In the genomic region with DNA sequence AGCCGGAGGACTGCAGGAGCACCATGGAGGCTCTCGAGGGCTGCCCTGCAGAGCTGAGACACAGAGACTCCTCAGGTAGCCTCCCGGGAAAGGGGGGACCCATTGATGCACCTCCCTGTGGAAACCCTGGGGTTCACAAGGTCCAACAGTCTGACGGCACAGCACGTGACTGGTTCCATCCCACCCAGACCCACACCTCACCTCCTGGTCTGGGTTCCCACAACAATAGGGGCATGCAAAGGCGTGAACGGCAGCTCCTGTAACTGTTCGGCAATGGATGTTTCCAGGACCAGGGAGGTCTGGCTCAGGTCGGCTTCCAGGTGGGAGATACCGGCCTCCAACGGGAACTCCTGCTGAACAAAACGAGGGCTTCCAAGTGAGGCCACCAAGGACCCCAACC, we compare ENCODE assay signal across 30 cellular contexts.
"Had no signal": no experiment of that assay in that cellular context is flagged by ENCODE, and none has a peak within 500 bp of the region (broad histone marks: within the 10 kb centered on the region; RNA-seq: fewer than 3 reads in every experiment).

No MANE protein-coding gene starts in this region.

- H3K4me2 ChIP-seq: smooth muscle cell had no signal

- H3K4me1 Mint-ChIP-seq: activated CD4-positive, alpha-beta T cell treated with anti-CD3 and anti-CD28 coated beads, Interleukin-2, amount 10 ng/mL, durations not matched to agents 7 days and 5 days; naive B cell had no signal

- H3K4me1 ChIP-seq: adrenal gland, ascending aorta, heart right ventricle, left lung, sigmoid colon, testis, vagina had no signal

- H3K27me3 Mint-ChIP-seq: activated CD4-positive, alpha-beta T cell treated with anti-CD3 and anti-CD28 coated beads, Interleukin-2, amount 10 ng/mL, durations not matched to agents 7 days and 5 days; activated CD8-positive, alpha-beta memory T cell treated with anti-CD3 and anti-CD28 coated beads, Interleukin-2, amount 10 ng/mL, durations not matched to agents 7 days and 5 days; activated CD8-positive, alpha-beta T cell treated with anti-CD3 and anti-CD28 coated beads for 36 hours; activated naive CD8-positive, alpha-beta T cell; central memory CD8-positive, alpha-beta T cell; naive B cell; progenitor cell of endocrine pancreas had no signal

- H3K9me3 Mint-ChIP-seq: activated CD4-positive, alpha-beta T cell treated with anti-CD3 and anti-CD28 coated beads, Interleukin-2, amount 10 ng/mL, durations not matched to agents 7 days and 5 days; activated CD8-positive, alpha-beta T cell treated with anti-CD3 and anti-CD28 coated beads for 36 hours; central memory CD8-positive, alpha-beta T cell; naive B cell; T-helper 2 cell treated with Interferon-gamma antibody and Interleukin-4, amounts not matched to agents 5 μg/mL and 100 μg/mL, for 36 hours had no signal

- DNase-seq: activated CD4-positive, alpha-beta T cell treated with anti-CD3 and anti-CD28 coated beads, Interleukin-2, amount 10 ng/mL, durations not matched to agents 7 days and 5 days; activated CD4-positive, CD25-positive, alpha-beta regulatory T cell treated with anti-CD3 and anti-CD28 coated beads, Interleukin-2, amount 50 U/mL, for 72 hours; activated CD8-positive, alpha-beta memory T cell treated with anti-CD3 and anti-CD28 coated beads, Interleukin-2, amount 10 ng/mL, durations not matched to agents 7 days and 5 days; activated CD8-positive, alpha-beta T cell treated with anti-CD3 and anti-CD28 coated beads for 36 hours; activated naive CD4-positive, alpha-beta T cell; activated T-cell treated with anti-CD3 and anti-CD28 coated beads, Interleukin-2, amount 50 U/mL, for 1 hour; brain microvascular endothelial cell; heart right ventricle; kidney; naive B cell; occipital lobe; retina; sigmoid colon; stimulated activated CD4-positive, alpha-beta T cell treated with anti-CD3 and anti-CD28 coated beads, Interleukin-2, amount 100 ng/mL, for 48 hours; stimulated activated CD8-positive, alpha-beta memory T cell treated with anti-CD3 and anti-CD28 coated beads, Interleukin-4, amount 100 ng/mL, for 48 hours; stimulated activated naive CD4-positive, alpha-beta T cell; testis; trophoblast cell; WERI-Rb-1 had no signal

- H3K4me3 Mint-ChIP-seq: activated CD4-positive, alpha-beta T cell treated with anti-CD3 and anti-CD28 coated beads, Interleukin-2, amount 10 ng/mL, durations not matched to agents 7 days and 5 days; activated CD8-positive, alpha-beta memory T cell treated with anti-CD3 and anti-CD28 coated beads, Interleukin-2, amount 10 ng/mL, durations not matched to agents 7 days and 5 days; activated CD8-positive, alpha-beta T cell treated with anti-CD3 and anti-CD28 coated beads for 36 hours; activated naive CD8-positive, alpha-beta T cell; central memory CD8-positive, alpha-beta T cell; naive B cell; T-helper 2 cell treated with Interferon-gamma antibody and Interleukin-4, amounts not matched to agents 5 μg/mL and 100 μg/mL, for 36 hours had no signal

- H3K36me3 ChIP-seq: brain microvascular endothelial cell had no signal

- H3K4me3 ChIP-seq: adrenal gland, ascending aorta, heart right ventricle, left lung, lung, sigmoid colon, smooth muscle cell, testis, vagina had no signal

- H3K36me3 Mint-ChIP-seq: naive B cell had no signal

- H3K27ac Mint-ChIP-seq: activated CD4-positive, alpha-beta T cell treated with anti-CD3 and anti-CD28 coated beads, Interleukin-2, amount 10 ng/mL, durations not matched to agents 7 days and 5 days; activated CD8-positive, alpha-beta memory T cell treated with anti-CD3 and anti-CD28 coated beads, Interleukin-2, amount 10 ng/mL, durations not matched to agents 7 days and 5 days; activated CD8-positive, alpha-beta T cell treated with anti-CD3 and anti-CD28 coated beads for 36 hours; activated naive CD8-positive, alpha-beta T cell; naive B cell; progenitor cell of endocrine pancreas; T-helper 2 cell treated with Interferon-gamma antibody and Interleukin-4, amounts not matched to agents 5 μg/mL and 100 μg/mL, for 36 hours had no signal

- H3K9me3 ChIP-seq: adrenal gland, ascending aorta, heart right ventricle, left lung, sigmoid colon, testis, vagina had no signal

- H3K27ac ChIP-seq: adrenal gland, ascending aorta, brain microvascular endothelial cell, epithelial cell of prostate, heart right ventricle, left lung, sigmoid colon, testis, vagina, WERI-Rb-1 had no signal

- H3K27me3 ChIP-seq: adrenal gland, ascending aorta, brain microvascular endothelial cell, heart right ventricle, left lung, sigmoid colon, testis, vagina had no signal
